In the genomic region with DNA sequence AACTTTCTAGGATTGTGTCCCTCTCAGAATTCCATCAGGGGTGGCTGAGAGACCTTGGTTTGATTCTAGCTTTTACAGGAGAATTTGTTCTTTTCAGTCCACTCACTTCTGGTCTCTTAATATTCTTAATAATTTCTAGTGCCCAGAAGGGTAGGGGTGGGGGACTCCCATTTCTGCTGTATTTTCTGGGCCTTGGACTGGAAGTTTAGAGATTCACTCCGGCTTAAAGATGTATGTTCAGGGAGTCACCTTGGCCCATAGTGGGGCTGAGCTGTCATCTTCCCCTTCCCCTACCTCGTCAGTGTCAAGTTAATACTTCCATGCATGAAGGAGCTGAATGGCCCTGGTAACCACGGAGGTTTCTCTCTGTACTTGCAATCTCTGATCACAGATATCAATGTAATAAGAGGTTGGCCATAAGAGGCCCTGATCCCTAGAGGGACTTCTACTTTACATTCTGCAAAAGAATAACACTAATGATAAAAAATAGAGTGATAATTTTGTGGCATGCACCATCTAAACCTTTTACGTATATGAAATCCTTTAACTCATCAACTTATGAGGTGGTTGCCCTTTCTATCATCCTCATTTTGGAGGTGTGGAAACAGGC, we compare ENCODE assay signal across 20 cellular contexts. TPM values are rescaled to one million over a fixed set of nuclear protein-coding genes. Genes with fewer than 3 reads are reported as not detected.
"Had no signal": no experiment of that assay in that cellular context is flagged by ENCODE, and none has a peak within 500 bp of the region (broad histone marks: within the 10 kb centered on the region; RNA-seq: fewer than 3 reads in every experiment).

No MANE protein-coding gene starts in this region.

- ATAC-seq: natural killer cell treated with Interleukin-12 subunit alpha and Interleukin-12 subunit beta and Interleukin-15 and Interleukin-18, amount 100 ng/mL, for 72 hours had no signal

- H3K9me3 Mint-ChIP-seq: activated naive CD8-positive, alpha-beta T cell treated with anti-CD3 and anti-CD28 coated beads, Interleukin-2, amount 10 ng/mL, durations not matched to agents 7 days and 5 days; dendritic cell treated with granulocyte-macrophage colony-stimulating factor and Interleukin-4, amounts not matched to agents 40 ng/mL and 50 ng/mL, for 4 days; natural killer cell treated with Interleukin-12 subunit alpha and Interleukin-12 subunit beta and Interleukin-15 and Interleukin-18, amount 100 ng/mL, for 72 hours had no signal

- H3K4me3 Mint-ChIP-seq: activated naive CD8-positive, alpha-beta T cell treated with anti-CD3 and anti-CD28 coated beads, Interleukin-2, amount 10 ng/mL, durations not matched to agents 7 days and 5 days; dendritic cell treated with granulocyte-macrophage colony-stimulating factor and Interleukin-4, amounts not matched to agents 40 ng/mL and 50 ng/mL, for 4 days; natural killer cell treated with Interleukin-12 subunit alpha and Interleukin-12 subunit beta and Interleukin-15 and Interleukin-18, amount 100 ng/mL, for 72 hours had no signal

- H3K36me3 ChIP-seq: brain microvascular endothelial cell, left ventricle myocardium inferior had no signal

- H3K36me3 Mint-ChIP-seq: activated naive CD8-positive, alpha-beta T cell treated with anti-CD3 and anti-CD28 coated beads, Interleukin-2, amount 10 ng/mL, durations not matched to agents 7 days and 5 days; natural killer cell treated with Interleukin-12 subunit alpha and Interleukin-12 subunit beta and Interleukin-15 and Interleukin-18, amount 100 ng/mL, for 72 hours had no signal

- H3K9me3 ChIP-seq: left ventricle myocardium inferior had no signal

- H3K27me3 ChIP-seq: brain microvascular endothelial cell had no signal

- DNase-seq: activated CD4-positive, alpha-beta T cell treated with anti-CD3 and anti-CD28 coated beads for 1 hour; activated CD4-positive, alpha-beta T cell treated with anti-CD3 and anti-CD28 coated beads, Interleukin-2, amount 50 U/mL, for 48 hours; activated gamma-delta T cell treated with Interleukin-2 at 50 U/mL for 16 hours; activated naive CD8-positive, alpha-beta T cell treated with anti-CD3 and anti-CD28 coated beads, Interleukin-2, amount 10 ng/mL, durations not matched to agents 7 days and 5 days; brain microvascular endothelial cell; cerebellar nuclear complex; effector memory CD4-positive, alpha-beta T cell; left ventricle myocardium inferior; mesenchymal stem cell; stimulated activated CD4-positive, alpha-beta T cell treated with anti-CD3 and anti-CD28 coated beads, Interleukin-4, amount 100 ng/mL, for 24 hours; stimulated activated naive CD4-positive, alpha-beta T cell; trophoblast cell had no signal

- H3K4me3 ChIP-seq: left ventricle myocardium inferior, skin epidermis had no signal

- H3K27ac Mint-ChIP-seq: activated naive CD8-positive, alpha-beta T cell treated with anti-CD3 and anti-CD28 coated beads, Interleukin-2, amount 10 ng/mL, durations not matched to agents 7 days and 5 days; dendritic cell treated with granulocyte-macrophage colony-stimulating factor and Interleukin-4, amounts not matched to agents 40 ng/mL and 50 ng/mL, for 4 days had no signal

- H3K27ac ChIP-seq: brain microvascular endothelial cell, left ventricle myocardium inferior, skin epidermis, VCaP had no signal

RNA-seq across cellular contexts. Expression of a gene that starts 6.7 kb away (rescaled TPM):
- total RNA-seq: activated naive CD8-positive, alpha-beta T cell treated with anti-CD3 and anti-CD28 coated beads, Interleukin-2, amount 10 ng/mL, durations not matched to agents 7 days and 5 days; fibroblast of lung; frontal cortex; left ventricle myocardium inferior; posterior vena cava; T-helper 1 cell treated with Interleukin-12 subunit alpha and Interleukin-12 subunit beta and Interleukin-4 antibody, amounts not matched to agents 30 ng/mL and 1 ng/mL, for 36 hours had no signal
- polyA plus RNA-seq: fibroblast of lung had no signal

RNA-seq across cellular contexts. Expression of a gene that starts 10.2 kb away (rescaled TPM):
- total RNA-seq: left ventricle myocardium inferior, posterior vena cava had no signal

RNA-seq across cellular contexts. Expression of a gene that starts 36.5 kb away (rescaled TPM):
- total RNA-seq: activated naive CD8-positive, alpha-beta T cell treated with anti-CD3 and anti-CD28 coated beads, Interleukin-2, amount 10 ng/mL, durations not matched to agents 7 days and 5 days; fibroblast of lung; frontal cortex; left ventricle myocardium inferior; natural killer cell treated with Interleukin-12 subunit alpha and Interleukin-12 subunit beta and Interleukin-15 and Interleukin-18, amount 100 ng/mL, for 72 hours; posterior vena cava; T-helper 1 cell treated with Interleukin-12 subunit alpha and Interleukin-12 subunit beta and Interleukin-4 antibody, amounts not matched to agents 30 ng/mL and 1 ng/mL, for 36 hours had no signal
- polyA plus RNA-seq: fibroblast of lung had no signal

RNA-seq across cellular contexts. Expression of a gene that starts 51.6 kb away (rescaled TPM):
- total RNA-seq: frontal cortex, left ventricle myocardium inferior had no signal
